In the genomic region with DNA sequence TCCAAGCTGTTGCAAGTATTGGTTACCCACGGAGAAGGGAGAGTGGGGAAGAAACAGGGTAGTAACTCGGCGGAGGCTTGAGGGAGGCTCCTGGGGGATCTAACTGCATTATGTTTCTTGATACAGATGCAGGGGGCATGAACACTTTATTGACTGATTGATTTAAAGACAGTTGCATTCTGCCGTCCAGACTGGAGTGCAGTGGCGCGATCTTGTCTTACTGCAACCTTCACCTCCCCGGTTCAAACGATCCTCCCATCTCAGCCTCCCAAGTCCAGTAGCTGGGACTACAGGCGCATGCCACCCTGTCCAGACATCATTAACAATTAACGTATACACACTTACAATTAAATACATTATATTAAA, we compare ENCODE assay signal across 14 cellular contexts. TPM values are rescaled to one million over a fixed set of nuclear protein-coding genes. Genes with fewer than 3 reads are reported as not detected.
A peak's percentile ranks its signal among the peaks of the same experiment; 100 is the strongest.
DNase-seq lines count a peak whose midpoint lies in the region; ATAC-seq and TF ChIP-seq lines count a peak whose summit lies in the region.
"Had no signal": no experiment of that assay in that cellular context is flagged by ENCODE, and none has a peak within 500 bp of the region (broad histone marks: within the 10 kb centered on the region; RNA-seq: fewer than 3 reads in every experiment).

No MANE protein-coding gene starts in this region.

- H3K79me2 ChIP-seq in H9 (ENCODE audit: insufficient read depth, low read length), result no peaks in the 10 kb centered on the region

- no peak overlapping the region for H3T11ph ChIP-seq in H9 (ENCODE audit: low read length)

- no peaks in the 10 kb centered on the region for H4K20me1 ChIP-seq in H9 (ENCODE audit: control insufficient read depth, insufficient read depth, insufficient read length)

- H2AFZ ChIP-seq in H9 (ENCODE audit: low read length), result no peak overlapping the region
- H2AFZ ChIP-seq in mesenchymal stem cell (ENCODE audit: low read depth, low read length), result peak overlapping the region; percentile 23

- H3K4me3 Mint-ChIP-seq in H9 (no peak overlapping the region), endothelial cell (ENCODE audit: unreplicated experiment) (no peak overlapping the region)
- no peak overlapping the region for H3K4me3 Mint-ChIP-seq in T-helper 2 cell treated with Interferon-gamma antibody and Interleukin-4, amounts not matched to agents 5 μg/mL and 100 μg/mL, for 36 hours
- H3K4me3 Mint-ChIP-seq: stimulated activated naive CD8-positive, alpha-beta T cell treated with anti-CD3 and anti-CD28 coated beads, Interleukin-15, Interleukin-2, amounts not matched to agents 100 ng/mL and 50 ng/mL, for 24 hours had no signal

- no peak for DNase-seq in A673 (ENCODE audit: low spot score)
- no peak for DNase-seq in H9
- no peak for DNase-seq in RWPE2 (ENCODE audit: low spot score)
- DNase-seq in mesenchymal stem cell, result no peak
- no peak for DNase-seq in T-helper 2 cell treated with Interferon-gamma antibody and Interleukin-4, amounts not matched to agents 5 μg/mL and 100 μg/mL, for 36 hours (ENCODE audit: low spot score)
- no peak for DNase-seq in BE2C
- no peak for DNase-seq in endothelial cell (ENCODE audit: low spot score)
- DNase-seq: NCI-H187 had no signal

- CTCF ChIA-PET in A673 (lab: Charles Lee), result interaction anchor here (0.5 to 1.2 kb wide), 5 partner anchors 8 to 777 kb away, joined by 3 to 5 read pairs (median 4); no protein-coding TSS in a partner anchor

- H2BK15ac ChIP-seq in H9 (ENCODE audit: low read depth, low read length) (no peak overlapping the region), mesenchymal stem cell (ENCODE audit: low read depth, poor library complexity, severe bottlenecking) (no peak overlapping the region)

- no peak overlapping the region for H2BK12ac ChIP-seq in H9 (ENCODE audit: insufficient read length, low read depth, low read length)
- H2BK12ac ChIP-seq in mesenchymal stem cell (ENCODE audit: low read length in 2 of 2), result no peak overlapping the region

- H2BK5ac ChIP-seq in H9 (ENCODE audit: insufficient read length, low read length) (no peak overlapping the region), mesenchymal stem cell (ENCODE audit: low read depth, low read length, poor library complexity, severe bottlenecking) (no peak overlapping the region)

- H3K23ac ChIP-seq in H9 (ENCODE audit: insufficient read length, low read depth, low read length) (no peak overlapping the region), mesenchymal stem cell (ENCODE audit: low read length in 2 of 2) (no peak overlapping the region)

- H4K91ac ChIP-seq in H9 (ENCODE audit: insufficient read length, low read depth, low read length) (no peak overlapping the region), mesenchymal stem cell (ENCODE audit: low read length) (no peak overlapping the region)

- TF ChIP-seq CTCF in A673 (conservative IDR thresholded peaks at IDR 0.05; ENCODE audit: low read depth, low read length) (peak; percentile 14), H9 (conservative IDR thresholded peaks at IDR 0.05) (peak; percentile 7; the same call in 1 of the 3 replicates), RWPE2 (IDR thresholded peaks at IDR 0.05; ENCODE audit: poor library complexity, severe bottlenecking) (peak; percentile 40), BE2C (IDR thresholded peaks at IDR 0.05; ENCODE audit: low read depth, low read length) (no peak), endothelial cell (IDR thresholded peaks at IDR 0.05; ENCODE audit: unreplicated experiment) (no peak)

- H3K9me3 Mint-ChIP-seq in H9, result peaks cover 3% of the 10 kb centered on the region in 2 experiments
- no peaks in the 10 kb centered on the region for H3K9me3 Mint-ChIP-seq in T-helper 2 cell treated with Interferon-gamma antibody and Interleukin-4, amounts not matched to agents 5 μg/mL and 100 μg/mL, for 36 hours
- no peaks in the 10 kb centered on the region for H3K9me3 Mint-ChIP-seq in endothelial cell (ENCODE audit: unreplicated experiment)

- no peak overlapping the region for H4K5ac ChIP-seq in H9 (ENCODE audit: insufficient read length, low read depth, low read length)

- ATAC-seq in RWPE2 (ENCODE audit: low read depth) (no peak), GM21390 (IDR thresholded peaks at IDR 0.05; ENCODE audit: unreplicated experiment) (no peak)

- H3K36me3 Mint-ChIP-seq in H9 (ENCODE audit: insufficient read depth in 1 of 3, low read depth in 3 of 3) (peaks cover 0 to 2% (median 2%) of the 10 kb centered on the region in 3 experiments; a peak in 2 of 7 replicates), endothelial cell (ENCODE audit: low read depth, unreplicated experiment) (no peaks in the 10 kb centered on the region)
- H3K36me3 Mint-ChIP-seq in T-helper 2 cell treated with Interferon-gamma antibody and Interleukin-4, amounts not matched to agents 5 μg/mL and 100 μg/mL, for 36 hours (ENCODE audit: low read depth), result no peaks in the 10 kb centered on the region

- H3K4ac ChIP-seq in H9 (ENCODE audit: low read depth, low read length), result no peak overlapping the region
- no peak overlapping the region for H3K4ac ChIP-seq in mesenchymal stem cell (ENCODE audit: low read depth in 1 of 2, low read length in 2 of 2)

- H3K4me1 ChIP-seq in A673 (ENCODE audit: insufficient read depth, low read length, poor library complexity, severe bottlenecking), result peaks cover 12% of the 10 kb centered on the region
- H3K4me1 ChIP-seq in H9 (ENCODE audit: insufficient read depth, low read length), result no peaks in the 10 kb centered on the region; the same call in 1 of the 2 replicates
- no peaks in the 10 kb centered on the region for H3K4me1 ChIP-seq in RWPE2 (ENCODE audit: insufficient read depth, poor library complexity, severe bottlenecking)
- H3K4me1 ChIP-seq in mesenchymal stem cell (ENCODE audit: control insufficient read depth, insufficient read depth, low read depth, low read length), result no peaks in the 10 kb centered on the region
- no peaks in the 10 kb centered on the region for H3K4me1 ChIP-seq in BE2C

- H3K4me2 ChIP-seq in H9 (ENCODE audit: insufficient read depth, insufficient read length, low read length) (no peak overlapping the region), mesenchymal stem cell (ENCODE audit: low read length, poor library complexity, severe bottlenecking) (no peak overlapping the region)

- H4K8ac ChIP-seq in H9 (replicated peaks; ENCODE audit: insufficient read length, low read depth, low read length), result no peak overlapping the region
- H4K8ac ChIP-seq in mesenchymal stem cell (ENCODE audit: low read length), result no peak overlapping the region

- H3K4me3 ChIP-seq in A673 (ENCODE audit: low read depth, low read length, poor library complexity, severe bottlenecking), result no peak overlapping the region
- no peak overlapping the region for H3K4me3 ChIP-seq in RWPE2 (ENCODE audit: severe bottlenecking)
- H3K4me3 ChIP-seq in mesenchymal stem cell (ENCODE audit: insufficient read depth in 1 of 2, low read depth in 1 of 2, low read length in 2 of 2), result no peak overlapping the region
- no peak overlapping the region for H3K4me3 ChIP-seq in BE2C (ENCODE audit: low read depth, low read length)

- H3K27ac Mint-ChIP-seq in H9 (0 out of 7 replicates have a peak overlapping the region, but pooled peaks of 1 of the 3 experiments have one; percentile 26), endothelial cell (ENCODE audit: unreplicated experiment) (no peak overlapping the region)
- H3K27ac Mint-ChIP-seq in T-helper 2 cell treated with Interferon-gamma antibody and Interleukin-4, amounts not matched to agents 5 μg/mL and 100 μg/mL, for 36 hours, result no peak overlapping the region
- H3K27ac Mint-ChIP-seq: stimulated activated naive CD8-positive, alpha-beta T cell treated with anti-CD3 and anti-CD28 coated beads, Interleukin-15, Interleukin-2, amounts not matched to agents 100 ng/mL and 50 ng/mL, for 24 hours had no signal

- H2BK20ac ChIP-seq in H9 (ENCODE audit: low read depth, low read length, poor library complexity, severe bottlenecking), result no peak overlapping the region

- H3K9me3 ChIP-seq in A673 (ENCODE audit: low read depth, low read length, poor library complexity, severe bottlenecking), result no peaks in the 10 kb centered on the region
- H3K9me3 ChIP-seq in H9 (ENCODE audit: control insufficient read depth, low read depth, low read length), result no peaks in the 10 kb centered on the region
- H3K9me3 ChIP-seq in RWPE2 (ENCODE audit: severe bottlenecking), result no peaks in the 10 kb centered on the region
- no peaks in the 10 kb centered on the region for H3K9me3 ChIP-seq in mesenchymal stem cell (ENCODE audit: control insufficient read depth, low read length)
- no peaks in the 10 kb centered on the region for H3K9me3 ChIP-seq in BE2C

- H2BK120ac ChIP-seq in H9 (ENCODE audit: low read depth, low read length, poor library complexity, severe bottlenecking), result no peak overlapping the region
- H2BK120ac ChIP-seq in mesenchymal stem cell (ENCODE audit: low read depth, low read length), result no peak overlapping the region

- H3K9ac ChIP-seq in H9 (ENCODE audit: extremely low read depth, insufficient read length, low read length), result no peak overlapping the region
- H3K9ac ChIP-seq in mesenchymal stem cell (ENCODE audit: low read length), result no peak overlapping the region

- H2AK5ac ChIP-seq in H9 (ENCODE audit: insufficient read length, low read length), result no peak overlapping the region
- H2AK5ac ChIP-seq in mesenchymal stem cell (ENCODE audit: low read length, severe bottlenecking), result no peak overlapping the region

- H3K27me3 Mint-ChIP-seq in H9 (ENCODE audit: low read depth) (peaks cover 5% of the 10 kb centered on the region), endothelial cell (ENCODE audit: unreplicated experiment) (no peaks in the 10 kb centered on the region)
- no peaks in the 10 kb centered on the region for H3K27me3 Mint-ChIP-seq in T-helper 2 cell treated with Interferon-gamma antibody and Interleukin-4, amounts not matched to agents 5 μg/mL and 100 μg/mL, for 36 hours (ENCODE audit: low read depth)

- H3K36me3 ChIP-seq in A673 (ENCODE audit: insufficient read depth, low read length, poor library complexity, severe bottlenecking), result no peaks in the 10 kb centered on the region
- no peaks in the 10 kb centered on the region for H3K36me3 ChIP-seq in RWPE2 (ENCODE audit: low read depth)
- no peaks in the 10 kb centered on the region for H3K36me3 ChIP-seq in mesenchymal stem cell (ENCODE audit: control insufficient read depth in 1 of 2, insufficient read depth in 2 of 2, low read depth in 1 of 2, low read length in 2 of 2)
- no peaks in the 10 kb centered on the region for H3K36me3 ChIP-seq in BE2C

- H3K27me3 ChIP-seq in A673 (replicated peaks; ENCODE audit: insufficient read depth, low read depth, low read length, poor library complexity) (no peaks in the 10 kb centered on the region), H9 (ENCODE audit: insufficient read depth, low read length) (no peaks in the 10 kb centered on the region), RWPE2 (ENCODE audit: insufficient read depth, poor library complexity, severe bottlenecking) (no peaks in the 10 kb centered on the region), mesenchymal stem cell (ENCODE audit: control insufficient read depth in 1 of 2, insufficient read depth in 1 of 2, low read length in 2 of 2) (no peaks in the 10 kb centered on the region), BE2C (no peaks in the 10 kb centered on the region)

- POLR2A ChIA-PET in A673 (lab: Charles Lee; ENCODE audit: low non-redundant PET), result no interaction called here

- no peak overlapping the region for H3K27ac ChIP-seq in A673 (ENCODE audit: low read depth, low read length, poor library complexity, severe bottlenecking)
- no peak overlapping the region for H3K27ac ChIP-seq in H9 (ENCODE audit: insufficient read length, low read depth, low read length)
- H3K27ac ChIP-seq in RWPE2 (ENCODE audit: poor library complexity, severe bottlenecking), result no peak overlapping the region
- H3K27ac ChIP-seq in mesenchymal stem cell (ENCODE audit: low read length, poor library complexity, severe bottlenecking), result no peak overlapping the region

- WGBS in H9 (ENCODE audit: extremely low coverage, insufficient read length, low lambda C conversion rate), result no CpG with 5 or more reads among the region's 10 CpGs
- 60% methylated on average over 8 of the region's 10 CpGs for WGBS in mesenchymal stem cell

- peaks cover 11 to 17% of the 10 kb centered on the region in 2 experiments for H3K4me1 Mint-ChIP-seq in H9
- peaks cover 2% of the 10 kb centered on the region for H3K4me1 Mint-ChIP-seq in T-helper 2 cell treated with Interferon-gamma antibody and Interleukin-4, amounts not matched to agents 5 μg/mL and 100 μg/mL, for 36 hours (ENCODE audit: low read depth)
- no peaks in the 10 kb centered on the region for H3K4me1 Mint-ChIP-seq in endothelial cell (ENCODE audit: unreplicated experiment)

- H3K14ac ChIP-seq in H9 (ENCODE audit: insufficient read depth, low read length), result no peak overlapping the region
- no peak overlapping the region for H3K14ac ChIP-seq in mesenchymal stem cell (ENCODE audit: low read length in 2 of 2)

- H3K23me2 ChIP-seq in H9 (ENCODE audit: insufficient read length, low read depth, low read length, poor library complexity, severe bottlenecking), result no peaks in the 10 kb centered on the region

- intact Hi-C loops in A673 (cut with micrococcal nuclease; ENCODE audit: unreplicated experiment), result no loop called here

- H3K79me1 ChIP-seq in H9 (ENCODE audit: insufficient read depth, low read depth, low read length, poor library complexity, severe bottlenecking), result no peaks in the 10 kb centered on the region
- H3K79me1 ChIP-seq in mesenchymal stem cell (replicated peaks; ENCODE audit: low read length, poor library complexity, severe bottlenecking), result no peaks in the 10 kb centered on the region

- H3K56ac ChIP-seq in H9 (ENCODE audit: insufficient read length, low read depth, low read length), result no peak overlapping the region

- H3K18ac ChIP-seq in H9 (ENCODE audit: insufficient read length, low read depth, low read length), result no peak overlapping the region
- no peak overlapping the region for H3K18ac ChIP-seq in mesenchymal stem cell (ENCODE audit: low read depth in 1 of 2, low read length in 2 of 2)

- no TSS peak for BruUV-seq in A673 (replicated peaks; lab: Mats Ljungman, UMichigan)

RNA-seq across cellular contexts. Expression of a gene that starts 15.1 kb away (rescaled TPM):
- total RNA-seq in A673 (2021), result not detected in 2 replicates
- total RNA-seq in H9 (2021), result 1.2 and 2.1 TPM in 2 replicates
- polyA plus RNA-seq in mesenchymal stem cell (2013, experiment 1 of 2), result 0.06 TPM
- polyA plus RNA-seq in mesenchymal stem cell (2013, experiment 2 of 2), result 0.05 TPM
- not detected for polyA plus RNA-seq in BE2C (2012; ENCODE audit: insufficient read depth, insufficient read length, low read depth)
- 0.80 TPM for total RNA-seq in endothelial cell (ENCODE audit: unreplicated experiment)
- total RNA-seq: activated CD8-positive, alpha-beta memory T cell treated with anti-CD3 and anti-CD28 coated beads for 36 hours; dermis microvascular lymphatic vessel endothelial cell; LHCN-M2 had no signal
- polyA plus RNA-seq: neural cell had no signal

RNA-seq across cellular contexts. Expression of a gene that starts 26.7 kb away (rescaled TPM):
- total RNA-seq in A673 (2021) (0.99 and 1.0 TPM in 2 replicates), H9 (2021) (1.1 and 1.4 TPM in 2 replicates), endothelial cell (ENCODE audit: unreplicated experiment) (not detected)
- polyA plus RNA-seq in mesenchymal stem cell (2013, experiment 1 of 2), result not detected
- not detected for polyA plus RNA-seq in mesenchymal stem cell (2013, experiment 2 of 2)
- polyA plus RNA-seq in BE2C (2012; ENCODE audit: insufficient read depth, insufficient read length, low read depth), result not detected
- total RNA-seq: activated CD8-positive, alpha-beta memory T cell treated with anti-CD3 and anti-CD28 coated beads for 36 hours; dermis microvascular lymphatic vessel endothelial cell; LHCN-M2 had no signal
- polyA plus RNA-seq: neural cell had no signal

RNA-seq across cellular contexts. Expression of a gene that starts 49.4 kb away (rescaled TPM):
- total RNA-seq in A673 (2021) (227 and 234 TPM in 2 replicates), H9 (2021) (138 and 140 TPM in 2 replicates), endothelial cell (ENCODE audit: unreplicated experiment) (16.0 TPM)
- polyA plus RNA-seq in mesenchymal stem cell (2013, experiment 1 of 2), result 12.9 TPM
- polyA plus RNA-seq in mesenchymal stem cell (2013, experiment 2 of 2), result 11.7 TPM
- 45.4 TPM for polyA plus RNA-seq in BE2C (2012; ENCODE audit: insufficient read depth, insufficient read length, low read depth)

Comparison
In these comparisons a context has a peak if more than half of its experiments do, and no peak if none do; other contexts are left out.
1. CTCF ChIP-seq: peak in A673 (single experiment), H9 (single experiment) and RWPE2 (single experiment); none in BE2C (single experiment) and endothelial cell (single experiment).